16 cellular contexts compared by ENCODE assay signal in genomic region chr2:176639016-176639343, GRCh38.
"Had no signal": no experiment of that assay in that cellular context is flagged by ENCODE, and none has a peak within 500 bp of the region (broad histone marks: within the 10 kb centered on the region; RNA-seq: fewer than 3 reads in every experiment).

No MANE protein-coding gene starts in this region.

- ATAC-seq: mucosa of descending colon had no signal

- DNase-seq: activated CD4-positive, alpha-beta T cell treated with anti-CD3 and anti-CD28 coated beads for 1 hour; activated gamma-delta T cell treated with Interleukin-2 at 50 U/mL for 16 hours; activated T-cell treated with anti-CD3 and anti-CD28 coated beads, Interleukin-2, amount 50 U/mL, for 1 hour; adrenal gland; brain microvascular endothelial cell; central memory CD4-positive, alpha-beta T cell; effector CD8-positive, alpha-beta T cell; foreskin melanocyte; occipital lobe; sigmoid colon; stimulated activated CD4-positive, alpha-beta T cell treated with anti-CD3 and anti-CD28 coated beads, Interleukin-4, amount 100 ng/mL, for 1 hour; stimulated activated naive CD4-positive, alpha-beta T cell treated with Interleukin-2 at 50 U/mL for 16 hours; T-helper 9 cell had no signal

- H3K36me3 ChIP-seq: adrenal gland, ascending aorta, brain microvascular endothelial cell, sigmoid colon, thoracic aorta had no signal

- H3K9me3 ChIP-seq: adrenal gland, ascending aorta, mucosa of descending colon, sigmoid colon, thoracic aorta had no signal

- H3K4me3 ChIP-seq: mucosa of descending colon had no signal

- H3K27me3 ChIP-seq: adrenal gland, ascending aorta had no signal

- H3K27ac ChIP-seq: adrenal gland, ascending aorta, brain microvascular endothelial cell, thoracic aorta had no signal
